ENCODE assay signal across 24 cellular contexts in the genomic region with DNA sequence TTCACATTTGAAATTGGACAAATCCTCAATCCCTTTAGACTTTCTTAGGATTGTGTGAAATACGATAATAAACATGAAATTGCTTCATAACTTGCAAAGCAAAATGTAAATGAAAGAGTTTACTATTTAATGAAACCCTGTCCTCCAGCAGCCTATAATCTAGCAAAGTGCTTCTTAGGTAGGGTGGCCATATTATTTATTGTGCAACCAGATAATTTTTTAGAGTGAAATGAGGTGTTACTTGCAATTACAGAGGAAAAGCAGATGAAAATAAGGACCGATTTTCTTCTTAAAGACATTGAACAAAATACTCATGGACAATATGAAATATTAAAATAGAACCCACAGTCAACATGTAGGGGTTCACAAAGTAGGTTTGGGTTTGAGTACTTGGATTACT.
"Had no signal": no experiment of that assay in that cellular context is flagged by ENCODE, and none has a peak within 500 bp of the region (broad histone marks: within the 10 kb centered on the region; RNA-seq: fewer than 3 reads in every experiment).

No MANE protein-coding gene starts in this region.

- H3K4me1 ChIP-seq: breast epithelium, colonic mucosa, right atrium auricular region, thyroid gland had no signal

- H3K4me3 ChIP-seq: breast epithelium, colonic mucosa, skin epidermis, thyroid gland had no signal

- H3K9me3 ChIP-seq: breast epithelium, colonic mucosa, esophagus muscularis mucosa, gastroesophageal sphincter, right atrium auricular region, thyroid gland had no signal

- ATAC-seq: activated T-helper 17 cell treated with anti-CD3 and anti-CD28 coated beads, Interleukin-2, amount 50 U/mL, for 72 hours; gastroesophageal sphincter had no signal

- H3K27ac Mint-ChIP-seq: activated naive CD8-positive, alpha-beta T cell treated with anti-CD3 and anti-CD28 coated beads, Interleukin-2, amount 10 ng/mL, durations not matched to agents 7 days and 5 days; activated T-cell treated with anti-CD3 and anti-CD28 coated beads, Interleukin-2, amount 50 U/mL, for 24 hours; activated T-helper 17 cell treated with anti-CD3 and anti-CD28 coated beads, Interleukin-2, amount 50 U/mL, for 72 hours; memory B cell; progenitor cell of endocrine pancreas; stimulated activated naive CD8-positive, alpha-beta T cell treated with anti-CD3 and anti-CD28 coated beads, Interleukin-15, Interleukin-2, amounts not matched to agents 100 ng/mL and 50 ng/mL, for 24 hours; T-helper 1 cell treated with Interleukin-12 subunit alpha and Interleukin-12 subunit beta and Interleukin-4 antibody, amounts not matched to agents 30 μg/mL and 1 μg/mL, for 36 hours had no signal

- H3K36me3 ChIP-seq: breast epithelium, colonic mucosa, esophagus muscularis mucosa, gastroesophageal sphincter, right atrium auricular region, thyroid gland had no signal

- H3K27me3 Mint-ChIP-seq: progenitor cell of endocrine pancreas; stimulated activated naive CD8-positive, alpha-beta T cell treated with anti-CD3 and anti-CD28 coated beads, Interleukin-15, Interleukin-2, amounts not matched to agents 100 ng/mL and 50 ng/mL, for 24 hours had no signal

- H3K27me3 ChIP-seq: breast epithelium, colonic mucosa, esophagus muscularis mucosa, gastroesophageal sphincter, right atrium auricular region, thyroid gland had no signal

- H3K4me3 Mint-ChIP-seq: activated naive CD8-positive, alpha-beta T cell treated with anti-CD3 and anti-CD28 coated beads, Interleukin-2, amount 10 ng/mL, durations not matched to agents 7 days and 5 days; activated T-cell treated with anti-CD3 and anti-CD28 coated beads, Interleukin-2, amount 50 U/mL, for 24 hours; activated T-helper 17 cell treated with anti-CD3 and anti-CD28 coated beads, Interleukin-2, amount 50 U/mL, for 72 hours; memory B cell; nephron; stimulated activated naive CD8-positive, alpha-beta T cell treated with anti-CD3 and anti-CD28 coated beads, Interleukin-15, Interleukin-2, amounts not matched to agents 100 ng/mL and 50 ng/mL, for 24 hours; T-helper 1 cell treated with Interleukin-12 subunit alpha and Interleukin-12 subunit beta and Interleukin-4 antibody, amounts not matched to agents 30 μg/mL and 1 μg/mL, for 36 hours; WTC11 had no signal

- H3K4me1 Mint-ChIP-seq: activated naive CD8-positive, alpha-beta T cell treated with anti-CD3 and anti-CD28 coated beads, Interleukin-2, amount 10 ng/mL, durations not matched to agents 7 days and 5 days; activated T-helper 17 cell treated with anti-CD3 and anti-CD28 coated beads, Interleukin-2, amount 50 U/mL, for 72 hours; memory B cell had no signal

- H3K27ac ChIP-seq: breast epithelium, colonic mucosa, esophagus muscularis mucosa, skin epidermis, thyroid gland had no signal

- H3K9me3 Mint-ChIP-seq: activated naive CD8-positive, alpha-beta T cell treated with anti-CD3 and anti-CD28 coated beads, Interleukin-2, amount 10 ng/mL, durations not matched to agents 7 days and 5 days; activated T-cell treated with anti-CD3 and anti-CD28 coated beads, Interleukin-2, amount 50 U/mL, for 24 hours; activated T-helper 17 cell treated with anti-CD3 and anti-CD28 coated beads, Interleukin-2, amount 50 U/mL, for 72 hours; memory B cell; nephron; stimulated activated naive CD8-positive, alpha-beta T cell treated with anti-CD3 and anti-CD28 coated beads, Interleukin-15, Interleukin-2, amounts not matched to agents 100 ng/mL and 50 ng/mL, for 24 hours; T-helper 1 cell treated with Interleukin-12 subunit alpha and Interleukin-12 subunit beta and Interleukin-4 antibody, amounts not matched to agents 30 μg/mL and 1 μg/mL, for 36 hours had no signal

- H3K36me3 Mint-ChIP-seq: activated naive CD8-positive, alpha-beta T cell treated with anti-CD3 and anti-CD28 coated beads, Interleukin-2, amount 10 ng/mL, durations not matched to agents 7 days and 5 days; memory B cell had no signal

- DNase-seq: activated CD8-positive, alpha-beta memory T cell treated with anti-CD3 and anti-CD28 coated beads, Interleukin-2, amount 50 U/mL, for 4 hours; activated naive CD4-positive, alpha-beta T cell treated with Interleukin-2 at 50 U/mL for 16 hours; activated naive CD8-positive, alpha-beta T cell treated with anti-CD3 and anti-CD28 coated beads, Interleukin-2, amount 10 ng/mL, durations not matched to agents 7 days and 5 days; activated T-cell treated with anti-CD3 and anti-CD28 coated beads, Interleukin-2, amount 50 U/mL, for 24 hours; amniotic stem cell; colonic mucosa; head of caudate nucleus; left cardiac atrium; stimulated activated CD4-positive, alpha-beta T cell treated with anti-CD3 and anti-CD28 coated beads, Interleukin-1b, Interleukin-23, amount 100 ng/mL, for 48 hours; substantia nigra; T1000; thyroid gland had no signal
